Comparison of ENCODE assay signal across 33 cellular contexts in the genomic region with DNA sequence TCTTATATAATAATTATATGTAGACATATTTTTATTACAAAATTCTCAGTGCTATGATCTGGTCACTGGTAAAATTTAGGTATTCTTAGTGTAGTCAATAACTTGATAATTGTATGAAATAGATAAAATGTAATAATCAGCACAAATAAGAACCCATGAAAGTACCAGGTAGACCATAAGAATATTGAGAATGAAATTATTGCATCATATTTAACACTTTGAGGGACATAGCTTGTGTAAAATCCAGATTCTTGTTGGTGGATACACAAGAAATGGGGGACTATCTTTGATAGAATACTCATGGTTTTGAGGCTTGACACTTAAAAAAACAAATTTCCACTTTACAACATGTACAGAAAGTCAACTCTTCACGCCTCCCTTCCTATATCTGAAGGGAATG.
"Had no signal": no experiment of that assay in that cellular context is flagged by ENCODE, and none has a peak within 500 bp of the region (broad histone marks: within the 10 kb centered on the region; RNA-seq: fewer than 3 reads in every experiment).

No MANE protein-coding gene starts in this region.

- H3K27ac ChIP-seq: adrenal gland, ascending aorta, body of pancreas, brain microvascular endothelial cell, breast epithelium, cardiac muscle cell had no signal

- H3K4me3 ChIP-seq: adrenal gland, ascending aorta, body of pancreas, breast epithelium, cardiac muscle cell had no signal

- ATAC-seq: activated naive CD4-positive, alpha-beta T cell treated with anti-CD3 and anti-CD28 coated beads, Interleukin-2, amount 50 U/mL, for 72 hours; activated naive CD8-positive, alpha-beta T cell treated with anti-CD3 and anti-CD28 coated beads, Interleukin-2, amount 50 U/mL, for 24 hours; activated T-cell treated with anti-CD3 and anti-CD28 coated beads, Interleukin-2, amount 50 U/mL, for 4 hours; activated T-cell treated with anti-CD3 and anti-CD28 coated beads, Interleukin-2, amount 50 U/mL, for 72 hours; activated T-helper 17 cell treated with anti-CD3 and anti-CD28 coated beads, Interleukin-2, amount 50 U/mL, for 72 hours; body of pancreas had no signal

- FAIRE-seq: astrocyte, bronchial epithelial cell had no signal

- H3K36me3 ChIP-seq: adrenal gland, ascending aorta, brain microvascular endothelial cell, breast epithelium, cardiac muscle cell had no signal

- H3K27me3 ChIP-seq: adrenal gland, ascending aorta, body of pancreas, brain microvascular endothelial cell, breast epithelium, cardiac muscle cell had no signal

- H3K4me1 ChIP-seq: adrenal gland, ascending aorta, body of pancreas, breast epithelium had no signal

- DNase-seq: activated effector memory CD4-positive, alpha-beta T cell treated with anti-CD3 and anti-CD28 coated beads, Interleukin-2, amount 50 U/mL, for 16 hours; activated effector memory CD4-positive, alpha-beta T cell treated with Interleukin-2 at 50 U/mL for 16 hours; activated gamma-delta T cell; activated gamma-delta T cell treated with Interleukin-2 at 50 U/mL for 16 hours; activated naive CD4-positive, alpha-beta T cell; activated naive CD4-positive, alpha-beta T cell treated with anti-CD3 and anti-CD28 coated beads for 36 hours; activated naive CD4-positive, alpha-beta T cell treated with anti-CD3 and anti-CD28 coated beads, Interleukin-2, amount 10 ng/mL, durations not matched to agents 7 days and 5 days; activated naive CD4-positive, alpha-beta T cell treated with anti-CD3 and anti-CD28 coated beads, Interleukin-2, amount 50 U/mL, for 16 hours; activated naive CD4-positive, alpha-beta T cell treated with Interleukin-2 at 50 U/mL for 16 hours; activated naive CD8-positive, alpha-beta T cell treated with anti-CD3 and anti-CD28 coated beads for 36 hours; activated naive CD8-positive, alpha-beta T cell treated with anti-CD3 and anti-CD28 coated beads, Interleukin-2, amount 10 ng/mL, durations not matched to agents 7 days and 5 days; activated naive CD8-positive, alpha-beta T cell treated with anti-CD3 and anti-CD28 coated beads, Interleukin-2, amount 50 U/mL, for 24 hours; activated T-cell treated with anti-CD3 and anti-CD28 coated beads, Interleukin-2, amount 50 U/mL, for 24 hours; activated T-cell treated with anti-CD3 and anti-CD28 coated beads, Interleukin-2, amount 50 U/mL, for 4 hours; activated T-cell treated with anti-CD3 and anti-CD28 coated beads, Interleukin-2, amount 50 U/mL, for 48 hours; activated T-cell treated with anti-CD3 and anti-CD28 coated beads, Interleukin-2, amount 50 U/mL, for 72 hours; adrenal gland; amniotic stem cell; amygdala; anterior cingulate cortex; aorta; body of pancreas; brain microvascular endothelial cell; caudate nucleus; central memory CD4-positive, alpha-beta T cell; cerebellar nuclear complex had no signal

- H3K9me3 ChIP-seq: adrenal gland, ascending aorta, body of pancreas, breast epithelium had no signal
